ENCODE assay signal across 17 cellular contexts in genomic region chr2:233973786-233974185, GRCh38. TPM values are rescaled to one million over a fixed set of nuclear protein-coding genes. Genes with fewer than 3 reads are reported as not detected.
DNase-seq lines count a peak whose midpoint lies in the region; ATAC-seq, FAIRE-seq and TF ChIP-seq lines count a peak whose summit lies in the region.
"Had no signal": no experiment of that assay in that cellular context is flagged by ENCODE, and none has a peak within 500 bp of the region (broad histone marks: within the 10 kb centered on the region; RNA-seq: fewer than 3 reads in every experiment).

No MANE protein-coding gene starts in this region.

- no peaks in the 10 kb centered on the region for H3K27me3 ChIP-seq in Panc1 (ENCODE audit: control insufficient read depth, insufficient read depth, low read length)
- H3K27me3 ChIP-seq in A673 (replicated peaks; ENCODE audit: insufficient read depth, low read depth, low read length, poor library complexity) = no peaks in the 10 kb centered on the region

- no TSS peak for BruUV-seq in Panc1 (replicated peaks; lab: Mats Ljungman, UMichigan)
- no TSS peak for BruUV-seq in A673 (replicated peaks; lab: Mats Ljungman, UMichigan)

- intact Hi-C loops in Panc1 (cut with micrococcal nuclease; ENCODE audit: unreplicated experiment) (loop anchor here (2.0 to 10.0 kb wide), 2 partner anchors 115 to 1141 kb away; no protein-coding TSS in a partner anchor), A673 (cut with micrococcal nuclease; ENCODE audit: unreplicated experiment) (loop anchor here (10.0 kb wide), 1 partner anchor 311 kb away; no protein-coding TSS in a partner anchor)

- in situ Hi-C loops in Panc1 (cut with HindIII; ENCODE audit: low pct_unique_long_range_greater_than_20kb, low sequenced_read_pairs) = no loop called here

- H3K4me3 ChIP-seq in Panc1 (ENCODE audit: low read depth in 2 of 2, low read length in 2 of 2) (no peak overlapping the region), A673 (ENCODE audit: low read depth, low read length, poor library complexity, severe bottlenecking) (no peak overlapping the region)
- H3K4me3 ChIP-seq: esophagus muscularis mucosa, GM23248 had no signal

- TF ChIP-seq POLR2A in GM12891 (IDR thresholded peaks at IDR 0.05; ENCODE audit: low read depth, low read length) = no peak

- TF ChIP-seq CTCF in Panc1 (IDR thresholded peaks at IDR 0.05) (no peak), A673 (conservative IDR thresholded peaks at IDR 0.05; ENCODE audit: low read depth, low read length) (no peak)

- DNase-seq in A172 (ENCODE audit: low spot score) (peak; percentile 30), GM12891 (ENCODE audit: insufficient read length, low spot score) (no peak), Panc1 (ENCODE audit: low read depth, low spot score) (no peak), iPS DF 19.7 (ENCODE audit: low read depth, low spot score) (peak; percentile 12), A673 (ENCODE audit: low spot score) (no peak), DMS 273 treated with DMSO at 0.1 percent for 48 hours (lab: John Stamatoyannopoulos, UW) (no peak), SW 1271 (lab: John Stamatoyannopoulos, UW) (no peak)
- DNase-seq: activated CD4-positive, alpha-beta T cell treated with anti-CD3 and anti-CD28 coated beads, Interleukin-2, amount 50 U/mL, for 48 hours; activated naive CD4-positive, alpha-beta T cell treated with Interleukin-2 at 50 U/mL for 16 hours; cerebellar nuclear complex; effector memory CD4-positive, alpha-beta T cell; NCI-H146; NCI-H82 had no signal

- H3K27ac ChIP-seq in Panc1 (ENCODE audit: low read length) = peak overlapping the region; percentile 97
- H3K27ac ChIP-seq in A673 (ENCODE audit: low read depth, low read length, poor library complexity, severe bottlenecking) = no peak overlapping the region
- H3K27ac ChIP-seq: esophagus muscularis mucosa, GM23248, neutrophil had no signal

- FAIRE-seq in GM12891 (lab: Jason Lieb, UNC) = no peak

- H3K4me1 ChIP-seq in Panc1 (ENCODE audit: control insufficient read depth, insufficient read depth, low read length) (peaks cover 52% of the 10 kb centered on the region), A673 (ENCODE audit: insufficient read depth, low read length, poor library complexity, severe bottlenecking) (no peaks in the 10 kb centered on the region)

- ATAC-seq in Panc1 (no peak), GM21360 (IDR thresholded peaks at IDR 0.05; ENCODE audit: unreplicated experiment) (no peak)

- POLR2A ChIA-PET in Panc1 (lab: Charles Lee) (interaction anchor here (0.6 to 0.7 kb wide), 2 partner anchors 126 to 1069 kb away, joined by 3 to 4 read pairs; no protein-coding TSS in a partner anchor), A673 (lab: Charles Lee; ENCODE audit: low non-redundant PET) (no interaction called here)

- CTCF ChIA-PET in Panc1 (lab: Charles Lee) = no interaction called here
- CTCF ChIA-PET in A673 (lab: Charles Lee) = no interaction called here

- H3K9me3 ChIP-seq in Panc1 (ENCODE audit: control insufficient read depth, insufficient read depth, low read depth, low read length) (peaks cover 12% of the 10 kb centered on the region; the same call in 1 of the 2 replicates), A673 (ENCODE audit: low read depth, low read length, poor library complexity, severe bottlenecking) (no peaks in the 10 kb centered on the region)
- H3K9me3 ChIP-seq: esophagus muscularis mucosa, neutrophil had no signal

- H3K36me3 ChIP-seq in Panc1 (ENCODE audit: control insufficient read depth, insufficient read depth, low read length) = no peaks in the 10 kb centered on the region
- no peaks in the 10 kb centered on the region for H3K36me3 ChIP-seq in A673 (ENCODE audit: insufficient read depth, low read length, poor library complexity, severe bottlenecking)
- H3K36me3 ChIP-seq: esophagus muscularis mucosa, neutrophil had no signal

TF ChIP-seq in GM12891, 5 proteins besides CTCF, POLR2A, EP300 and RAD21:
- TF ChIP-seq SPI1 (IDR thresholded peaks at IDR 0.05; ENCODE audit: low read depth, low read length) = 0 out of 2 replicates have a peak, but pooled peaks have one; percentile 0
- no peak for TF ChIP-seq PAX5 (IDR thresholded peaks at IDR 0.05; ENCODE audit: insufficient read depth, low read length, severe bottlenecking)
- no peak for TF ChIP-seq POLR2AphosphoS5 (IDR thresholded peaks at IDR 0.05; ENCODE audit: low read depth, low read length)
- no peak for TF ChIP-seq POU2F2 (IDR thresholded peaks at IDR 0.05; ENCODE audit: low read depth, low read length)
- TF ChIP-seq TAF1 (IDR thresholded peaks at IDR 0.05; ENCODE audit: low read depth, low read length) = no peak

RNA-seq across cellular contexts. Expression of gene TRPM8, which starts 56.6 kb away (rescaled TPM):
- 1.1 and 2.4 TPM in 2 replicates for total RNA-seq in A172 (2014; rRNA removed; shearing (Covaris generic))
- polyA plus RNA-seq in GM12891 (2012; ENCODE audit: low read depth, missing spikeins) = not detected
- 3.9 TPM for total RNA-seq in Panc1 (2021; ENCODE audit: unreplicated experiment)
- 2.9 TPM for polyA plus RNA-seq in Panc1 (2012; ENCODE audit: insufficient read length)
- total RNA-seq in A673 (2021) = 3.6 and 8.9 TPM in 2 replicates
- total RNA-seq: esophagus muscularis mucosa, GM23248 had no signal
- polyA plus RNA-seq: GM23248 had no signal

Comparison
In these comparisons a context has a peak if more than half of its experiments do, and no peak if none do; other contexts are left out.
1. DNase-seq: peak in A172 (single experiment) and iPS DF 19.7 (single experiment); none in GM12891 (single experiment), Panc1 (single experiment), A673 (single experiment), DMS 273 treated with DMSO at 0.1 percent for 48 hours (single experiment) and SW 1271 (0 of 2).